In the genomic region with DNA sequence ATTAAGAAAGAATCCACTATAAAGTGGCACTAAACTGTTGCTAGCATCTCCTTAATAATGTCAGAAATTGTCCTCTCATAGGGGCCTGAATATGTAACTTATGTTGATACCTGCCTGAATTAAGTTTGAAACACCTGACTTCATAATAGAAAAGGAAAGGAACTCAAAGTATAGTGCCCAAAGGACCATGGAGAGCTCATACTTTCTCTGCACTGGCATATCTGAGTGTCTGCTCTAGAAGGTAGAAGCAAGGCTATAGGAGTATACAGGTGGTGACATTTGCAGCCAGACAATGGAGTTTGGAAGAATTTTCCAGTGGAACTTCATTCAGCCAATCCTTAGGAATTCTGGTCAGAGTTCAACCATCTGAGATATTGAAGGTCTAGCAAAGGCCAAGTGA, we compare ENCODE assay signal across 8 cellular contexts.
"Had no signal": no experiment of that assay in that cellular context is flagged by ENCODE, and none has a peak within 500 bp of the region (broad histone marks: within the 10 kb centered on the region; RNA-seq: fewer than 3 reads in every experiment).

No MANE protein-coding gene starts in this region.

- FAIRE-seq: G401.6, GM12878, GM12891, GM12892, GM18507, GM19239 had no signal

- DNase-seq: GDM1, GF-D8 had no signal

- H3K4me3 ChIP-seq: GM12878 had no signal

- ATAC-seq: GM12878 had no signal
